Comparison of ENCODE assay signal across 11 cellular contexts in genomic region chr6:16736856-16737255, GRCh38. TPM values are rescaled to one million over a fixed set of nuclear protein-coding genes. Genes with fewer than 3 reads are reported as not detected.
DNase-seq lines count a peak whose midpoint lies in the region; ATAC-seq and TF ChIP-seq lines count a peak whose summit lies in the region.
"Had no signal": no experiment of that assay in that cellular context is flagged by ENCODE, and none has a peak within 500 bp of the region (broad histone marks: within the 10 kb centered on the region; RNA-seq: fewer than 3 reads in every experiment).

No MANE protein-coding gene starts in this region.

- TF ChIP-seq CTCF in GM23338 (conservative IDR thresholded peaks at IDR 0.05; ENCODE audit: low read depth in 2 of 2) (no peak), RWPE2 (IDR thresholded peaks at IDR 0.05; ENCODE audit: poor library complexity, severe bottlenecking) (no peak), foreskin keratinocyte (conservative IDR thresholded peaks at IDR 0.05) (no peak)

- H3K4me3 ChIP-seq in GM23338: no peak overlapping the region
- no peak overlapping the region for H3K4me3 ChIP-seq in RWPE2 (ENCODE audit: severe bottlenecking)
- no peak overlapping the region for H3K4me3 ChIP-seq in skeletal muscle satellite cell (ENCODE audit: low read length)

- H3K4me2 ChIP-seq in GM23338 (no peak overlapping the region), skeletal muscle satellite cell (ENCODE audit: low read length) (peak overlapping the region; percentile 26)

- no peaks in the 10 kb centered on the region for H3K9me3 ChIP-seq in RWPE2 (ENCODE audit: severe bottlenecking)
- H3K9me3 ChIP-seq in skeletal muscle satellite cell (replicated peaks; ENCODE audit: low read length): no peaks in the 10 kb centered on the region

- no peaks in the 10 kb centered on the region for H3K9me2 ChIP-seq in GM23338 (ENCODE audit: insufficient read depth)

- DNase-seq in GM23338 (ENCODE audit: low spot score): no peak
- DNase-seq in RWPE2 (ENCODE audit: low spot score): no peak
- no peak for DNase-seq in foreskin keratinocyte
- no peak for DNase-seq in germinal center (ENCODE audit: low spot score)
- DNase-seq in AG08395 (ENCODE audit: low spot score): no peak
- DNase-seq: brain microvascular endothelial cell, NCI-H1417 treated with DMSO at 0.1 percent for 48 hours, NCI-H345 had no signal

- peaks cover 25% of the 10 kb centered on the region for H3K4me1 Mint-ChIP-seq in GM23338

- no peak overlapping the region for H3K4me3 Mint-ChIP-seq in GM23338

- H3K4me1 ChIP-seq in GM23338 (ENCODE audit: insufficient read depth) (peaks cover 22% of the 10 kb centered on the region), RWPE2 (ENCODE audit: insufficient read depth, poor library complexity, severe bottlenecking) (peaks cover 54% of the 10 kb centered on the region), foreskin keratinocyte (peaks cover 63% of the 10 kb centered on the region), skeletal muscle satellite cell (ENCODE audit: control insufficient read depth, insufficient read depth, low read length) (peaks cover 45% of the 10 kb centered on the region)

- no peaks in the 10 kb centered on the region for H3K9me3 Mint-ChIP-seq in GM23338

- H3K36me3 Mint-ChIP-seq in GM23338 (ENCODE audit: low read depth): no peaks in the 10 kb centered on the region

- H3K79me2 ChIP-seq in GM23338 (replicated peaks; ENCODE audit: insufficient read depth): no peaks in the 10 kb centered on the region

- H3K27me3 ChIP-seq in GM23338 (ENCODE audit: insufficient read depth) (no peaks in the 10 kb centered on the region), RWPE2 (ENCODE audit: insufficient read depth, poor library complexity, severe bottlenecking) (no peaks in the 10 kb centered on the region), foreskin keratinocyte (no peaks in the 10 kb centered on the region), skeletal muscle satellite cell (ENCODE audit: control insufficient read depth, insufficient read depth, low read length) (no peaks in the 10 kb centered on the region)
- H3K27me3 ChIP-seq: brain microvascular endothelial cell had no signal

- H3K27ac ChIP-seq in GM23338 (ENCODE audit: low read depth): no peak overlapping the region
- peak overlapping the region; percentile 63 for H3K27ac ChIP-seq in RWPE2 (ENCODE audit: poor library complexity, severe bottlenecking)
- H3K27ac ChIP-seq in foreskin keratinocyte: peak overlapping the region; percentile 57

- peak overlapping the region; percentile 26; the same call in 1 of the 2 replicates for H3K27ac Mint-ChIP-seq in GM23338

- H3K9ac ChIP-seq in skeletal muscle satellite cell (ENCODE audit: low read depth, low read length): no peak overlapping the region

- H3K36me3 ChIP-seq in GM23338 (ENCODE audit: insufficient read depth): no peaks in the 10 kb centered on the region
- H3K36me3 ChIP-seq in RWPE2 (ENCODE audit: low read depth): no peaks in the 10 kb centered on the region
- peaks cover 6% of the 10 kb centered on the region for H3K36me3 ChIP-seq in skeletal muscle satellite cell (ENCODE audit: insufficient read depth, low read length)

- no peak for ATAC-seq in GM23338
- no peak for ATAC-seq in RWPE2 (ENCODE audit: low read depth)
- no peak for ATAC-seq in foreskin keratinocyte
- no peak for ATAC-seq in GM18519 (IDR thresholded peaks at IDR 0.05; ENCODE audit: low FRiP score, unreplicated experiment)
- ATAC-seq in HG02884 (IDR thresholded peaks at IDR 0.05; ENCODE audit: unreplicated experiment): no peak

- H2AFZ ChIP-seq in GM23338: no peak overlapping the region

- no peaks in the 10 kb centered on the region for H3F3A ChIP-seq in GM23338 (replicated peaks; ENCODE audit: low read depth)

- H4K20me1 ChIP-seq in GM23338 (replicated peaks; ENCODE audit: insufficient read depth): no peaks in the 10 kb centered on the region

- H3K27me3 Mint-ChIP-seq in GM23338 (ENCODE audit: insufficient read depth, low read depth, poor library complexity): no peaks in the 10 kb centered on the region

TF ChIP-seq in GM23338, 12 proteins besides CTCF, POLR2A, EP300 and RAD21:
- TF ChIP-seq POLR2AphosphoS5 (IDR thresholded peaks at IDR 0.05; ENCODE audit: low read depth) (no peak), CREB1 (CRISPR knock-in tag; IDR thresholded peaks at IDR 0.05; ENCODE audit: low read depth) (no peak), NANOG (IDR thresholded peaks at IDR 0.05; ENCODE audit: borderline replicate concordance) (no peak), STAT1 (IDR thresholded peaks at IDR 0.05; ENCODE audit: unreplicated experiment) (no peak), ZNF331 (CRISPR knock-in tag; IDR thresholded peaks at IDR 0.05; ENCODE audit: low read depth) (no peak), EZH2 (IDR thresholded peaks at IDR 0.05; ENCODE audit: low read depth, unreplicated experiment) (no peak)

RNA-seq across cellular contexts. Expression of gene ATXN1, which starts 24.4 kb away (rescaled TPM):
- total RNA-seq in GM23338 (2014; rRNA removed; shearing (Covaris generic)): 8.2 and 9.1 TPM in 2 replicates
- polyA plus RNA-seq in GM23338 (2016; fragmentation: Nextera tagmentation; extraction: Ambion mirVana): 3.9 and 4.8 TPM in 2 replicates
- total RNA-seq in foreskin keratinocyte: 7.2 and 11.9 TPM in 2 replicates
- polyA plus RNA-seq in foreskin keratinocyte: 2.4 and 3.0 TPM in 2 replicates
- total RNA-seq in skeletal muscle satellite cell (2012; rRNA removed): 8.1 and 10.9 TPM in 2 replicates
